Comparison of ENCODE assay signal across 22 cellular contexts in genomic region chr7:23108995-23109394, GRCh38.
"Had no signal": no experiment of that assay in that cellular context is flagged by ENCODE, and none has a peak within 500 bp of the region (broad histone marks: within the 10 kb centered on the region; RNA-seq: fewer than 3 reads in every experiment).

No MANE protein-coding gene starts in this region.

- H3K27ac ChIP-seq: ascending aorta, breast epithelium, tibial artery, uterus had no signal

- H3K27me3 ChIP-seq: ascending aorta, breast epithelium, tibial artery, uterus had no signal

- H3K9me3 ChIP-seq: ascending aorta, breast epithelium, tibial artery, uterus had no signal

- H3K36me3 Mint-ChIP-seq: immature natural killer cell had no signal

- H3K27ac Mint-ChIP-seq: activated naive CD4-positive, alpha-beta T cell treated with anti-CD3 and anti-CD28 coated beads for 36 hours; immature natural killer cell; memory B cell had no signal

- FAIRE-seq: frontal cortex had no signal

- H3K27me3 Mint-ChIP-seq: memory B cell had no signal

- H3K4me3 ChIP-seq: breast epithelium, tibial artery, uterus had no signal

- H3K9me3 Mint-ChIP-seq: activated naive CD4-positive, alpha-beta T cell treated with anti-CD3 and anti-CD28 coated beads for 36 hours; activated T-cell treated with anti-CD3 and anti-CD28 coated beads, Interleukin-2, amount 50 U/mL, for 4 hours; immature natural killer cell; memory B cell had no signal

- H3K4me3 Mint-ChIP-seq: activated naive CD4-positive, alpha-beta T cell treated with anti-CD3 and anti-CD28 coated beads for 36 hours; activated T-cell treated with anti-CD3 and anti-CD28 coated beads, Interleukin-2, amount 50 U/mL, for 4 hours; memory B cell had no signal

- ATAC-seq: activated T-cell treated with anti-CD3 and anti-CD28 coated beads, Interleukin-2, amount 50 U/mL, for 4 hours; stimulated activated naive CD8-positive, alpha-beta T cell treated with anti-CD3 and anti-CD28 coated beads, Interleukin-15, Interleukin-2, amounts not matched to agents 100 U/mL and 50 U/mL, for 24 hours had no signal

- DNase-seq: activated CD4-positive, alpha-beta T cell treated with anti-CD3 and anti-CD28 coated beads, Interleukin-2, amount 50 U/mL, for 1 hour; activated CD8-positive, alpha-beta memory T cell treated with anti-CD3 and anti-CD28 coated beads, Interleukin-2, amount 50 U/mL, for 4 hours; activated naive CD4-positive, alpha-beta T cell treated with anti-CD3 and anti-CD28 coated beads for 36 hours; activated T-cell treated with anti-CD3 and anti-CD28 coated beads, Interleukin-2, amount 50 U/mL, for 4 hours; cortex of kidney; effector CD4-positive, alpha-beta T cell; head of caudate nucleus; immature natural killer cell; kidney glomerular epithelial cell; nucleus accumbens; posterior cingulate gyrus; retina; stimulated activated CD4-positive, alpha-beta T cell treated with anti-CD3 and anti-CD28 coated beads, Interleukin-2, amount 100 ng/mL, for 24 hours; stimulated activated naive CD8-positive, alpha-beta T cell treated with anti-CD3 and anti-CD28 coated beads, Interleukin-15, Interleukin-2, amounts not matched to agents 100 U/mL and 50 U/mL, for 24 hours; substantia nigra; T1000; tibial artery; uterus had no signal

- H3K36me3 ChIP-seq: ascending aorta, breast epithelium, tibial artery, uterus had no signal
